Comparison of ENCODE assay signal across 8 cellular contexts in genomic region chrX:53433651-53434639, GRCh38. TPM values are rescaled to one million over a fixed set of nuclear protein-coding genes. Genes with fewer than 3 reads are reported as not detected.
DNase-seq lines count a peak whose midpoint lies in the region; ATAC-seq and TF ChIP-seq lines count a peak whose summit lies in the region.

Gene HSD17B10, minus strand, starts transcription at chrX:53434370. Its CDS starts 25 bp downstream, at chrX:53434345.

- H3K27ac Mint-ChIP-seq in GM23338 = peak within 1 kb of the TSS; percentile 95
- peak within 1 kb of the TSS; percentile 77 to 86 for H3K27ac Mint-ChIP-seq in natural killer cell treated with Interleukin-12 subunit alpha and Interleukin-12 subunit beta and Interleukin-15 and Interleukin-18, amount 100 ng/mL, for 72 hours
- peak within 1 kb of the TSS; percentile 93 for H3K27ac Mint-ChIP-seq in stimulated activated naive CD8-positive, alpha-beta T cell treated with anti-CD3 and anti-CD28 coated beads, Interleukin-15, Interleukin-2, amounts not matched to agents 100 ng/mL and 50 ng/mL, for 24 hours

- H3K27me3 ChIP-seq in DOHH2 (ENCODE audit: control insufficient read depth, low read length) (no peaks in the 10 kb centered on the region), GM23338 (ENCODE audit: insufficient read depth) (no peaks in the 10 kb centered on the region)

- H4K20me1 ChIP-seq in DOHH2 (ENCODE audit: control insufficient read depth, insufficient read depth, low read depth, low read length) (no peaks in the 10 kb centered on the region), GM23338 (replicated peaks; ENCODE audit: insufficient read depth) (no peaks in the 10 kb centered on the region)

- peak; percentile 96 for DNase-seq in GM23338 (ENCODE audit: low spot score)
- DNase-seq in LHCN-M2 (ENCODE audit: low read depth) = peak; percentile 66
- peak; percentile 79 for DNase-seq in activated T-helper 9 cell treated with anti-CD3 and anti-CD28 coated beads, Interleukin-2, amount 50 U/mL, for 16 hours (ENCODE audit: low read depth)
- peak; percentile 56 for DNase-seq in fibroblast of peridontal ligament (ENCODE audit: extremely low read depth)
- peak; percentile 90 for DNase-seq in natural killer cell treated with Interleukin-12 subunit alpha and Interleukin-12 subunit beta and Interleukin-15 and Interleukin-18, amount 100 ng/mL, for 72 hours (ENCODE audit: low spot score)

- H3K4me3 ChIP-seq in DOHH2 (ENCODE audit: low read length) (peak within 1 kb of the TSS; percentile 86), GM23338 (peak within 1 kb of the TSS; percentile 70)

- H2AFZ ChIP-seq in GM23338 = peak within 1 kb of the TSS; percentile 88

- H3K36me3 ChIP-seq in DOHH2 (ENCODE audit: control insufficient read depth, low read length) = peaks cover 13% of the 10 kb centered on the region
- H3K36me3 ChIP-seq in GM23338 (ENCODE audit: insufficient read depth) = no peaks in the 10 kb centered on the region

- peak; percentile 77 for TF ChIP-seq POLR2A in Raji (IDR thresholded peaks at IDR 0.05; ENCODE audit: insufficient read depth, low read depth, low read length)

- H3K4me1 Mint-ChIP-seq in GM23338 = peaks cover 5% of the 10 kb centered on the region; the same call in 2 of the 3 replicates
- peaks cover 19 to 34% of the 10 kb centered on the region in 2 donors for H3K4me1 Mint-ChIP-seq in natural killer cell treated with Interleukin-12 subunit alpha and Interleukin-12 subunit beta and Interleukin-15 and Interleukin-18, amount 100 ng/mL, for 72 hours (ENCODE audit: low read depth in 2 of 2)
- peaks cover 30% of the 10 kb centered on the region for H3K4me1 Mint-ChIP-seq in stimulated activated naive CD8-positive, alpha-beta T cell treated with anti-CD3 and anti-CD28 coated beads, Interleukin-15, Interleukin-2, amounts not matched to agents 100 ng/mL and 50 ng/mL, for 24 hours (ENCODE audit: low read depth)

- H3K9me2 ChIP-seq in DOHH2 (replicated peaks; ENCODE audit: control insufficient read depth, low read length) (no peaks in the 10 kb centered on the region), GM23338 (ENCODE audit: insufficient read depth) (no peaks in the 10 kb centered on the region)

- peak within 1 kb of the TSS; percentile 99 for H3K4me3 Mint-ChIP-seq in GM23338
- H3K4me3 Mint-ChIP-seq in natural killer cell treated with Interleukin-12 subunit alpha and Interleukin-12 subunit beta and Interleukin-15 and Interleukin-18, amount 100 ng/mL, for 72 hours = peak within 1 kb of the TSS; percentile 96
- H3K4me3 Mint-ChIP-seq in stimulated activated naive CD8-positive, alpha-beta T cell treated with anti-CD3 and anti-CD28 coated beads, Interleukin-15, Interleukin-2, amounts not matched to agents 100 ng/mL and 50 ng/mL, for 24 hours = peak within 1 kb of the TSS; percentile 97

- no peak for TF ChIP-seq CTCF in DOHH2 (IDR thresholded peaks at IDR 0.05; ENCODE audit: low read depth, low read length, poor library complexity, severe bottlenecking)
- no peak for TF ChIP-seq CTCF in GM23338 (conservative IDR thresholded peaks at IDR 0.05; ENCODE audit: low read depth in 2 of 2)

- H3K4me2 ChIP-seq in DOHH2 (ENCODE audit: low read length) (peak within 1 kb of the TSS; percentile 67), GM23338 (peak within 1 kb of the TSS; percentile 78)

- H3K9me3 ChIP-seq in DOHH2 (ENCODE audit: control insufficient read depth, insufficient read depth, low read length) = no peaks in the 10 kb centered on the region

- peak within 1 kb of the TSS; percentile 37; the same call in 1 of the 2 replicates for H3K27ac ChIP-seq in DOHH2 (ENCODE audit: low read depth, low read length)
- peak within 1 kb of the TSS; percentile 72; the same call in 1 of the 2 replicates for H3K27ac ChIP-seq in GM23338 (ENCODE audit: low read depth)

- peaks cover 15% of the 10 kb centered on the region for H3K36me3 Mint-ChIP-seq in GM23338 (ENCODE audit: low read depth)
- peaks cover 5% of the 10 kb centered on the region for H3K36me3 Mint-ChIP-seq in natural killer cell treated with Interleukin-12 subunit alpha and Interleukin-12 subunit beta and Interleukin-15 and Interleukin-18, amount 100 ng/mL, for 72 hours
- H3K36me3 Mint-ChIP-seq in stimulated activated naive CD8-positive, alpha-beta T cell treated with anti-CD3 and anti-CD28 coated beads, Interleukin-15, Interleukin-2, amounts not matched to agents 100 ng/mL and 50 ng/mL, for 24 hours (ENCODE audit: low read depth) = peaks cover 21% of the 10 kb centered on the region

- peaks cover under 1% of the 10 kb centered on the region for H3K27me3 Mint-ChIP-seq in GM23338 (ENCODE audit: insufficient read depth, low read depth, poor library complexity)
- H3K27me3 Mint-ChIP-seq in natural killer cell treated with Interleukin-12 subunit alpha and Interleukin-12 subunit beta and Interleukin-15 and Interleukin-18, amount 100 ng/mL, for 72 hours = peaks cover 0 to 17% of the 10 kb centered on the region in 2 donors
- peaks cover 6% of the 10 kb centered on the region for H3K27me3 Mint-ChIP-seq in stimulated activated naive CD8-positive, alpha-beta T cell treated with anti-CD3 and anti-CD28 coated beads, Interleukin-15, Interleukin-2, amounts not matched to agents 100 ng/mL and 50 ng/mL, for 24 hours

- no peaks in the 10 kb centered on the region for H3K9me3 Mint-ChIP-seq in GM23338
- no peaks in the 10 kb centered on the region for H3K9me3 Mint-ChIP-seq in natural killer cell treated with Interleukin-12 subunit alpha and Interleukin-12 subunit beta and Interleukin-15 and Interleukin-18, amount 100 ng/mL, for 72 hours
- H3K9me3 Mint-ChIP-seq in stimulated activated naive CD8-positive, alpha-beta T cell treated with anti-CD3 and anti-CD28 coated beads, Interleukin-15, Interleukin-2, amounts not matched to agents 100 ng/mL and 50 ng/mL, for 24 hours = no peaks in the 10 kb centered on the region

- no peaks in the 10 kb centered on the region for H3F3A ChIP-seq in DOHH2 (ENCODE audit: control insufficient read depth, insufficient read depth)
- H3F3A ChIP-seq in GM23338 (replicated peaks; ENCODE audit: low read depth) = no peaks in the 10 kb centered on the region

- H3K79me2 ChIP-seq in DOHH2 (ENCODE audit: control insufficient read depth, low read length) (peaks cover 11% of the 10 kb centered on the region), GM23338 (replicated peaks; ENCODE audit: insufficient read depth) (no peaks in the 10 kb centered on the region)

- peaks cover 14% of the 10 kb centered on the region for H3K4me1 ChIP-seq in DOHH2 (ENCODE audit: control insufficient read depth, low read length)
- H3K4me1 ChIP-seq in GM23338 (ENCODE audit: insufficient read depth) = no peaks in the 10 kb centered on the region

- peak; percentile 96 for ATAC-seq in GM23338
- ATAC-seq in natural killer cell treated with Interleukin-12 subunit alpha and Interleukin-12 subunit beta and Interleukin-15 and Interleukin-18, amount 100 ng/mL, for 72 hours = peak; percentile 96 to 98

TF ChIP-seq in GM23338, 12 proteins besides CTCF, POLR2A, EP300 and RAD21 (continues in another document):
- no peak for TF ChIP-seq NANOG (IDR thresholded peaks at IDR 0.05; ENCODE audit: borderline replicate concordance)

RNA-seq across cellular contexts. Expression of gene HSD17B10, which starts in this region (rescaled TPM):
- 78.1 and 78.9 TPM in 2 replicates for total RNA-seq in GM23338 (2014; rRNA removed; shearing (Covaris generic))
- 121 TPM in 2 replicates for polyA plus RNA-seq in GM23338 (2016; fragmentation: Nextera tagmentation; extraction: Ambion mirVana)
- 68.3 and 76.3 TPM in 2 replicates for total RNA-seq in LHCN-M2 (2014; rRNA removed)
- 123 TPM for polyA plus RNA-seq in LHCN-M2 (2012)
- total RNA-seq in natural killer cell treated with Interleukin-12 subunit alpha and Interleukin-12 subunit beta and Interleukin-15 and Interleukin-18, amount 100 ng/mL, for 72 hours = 100 to 1,000 TPM; 108 to 129 TPM

Comparison
In these comparisons a context has a peak if more than half of its experiments do, and no peak if none do; other contexts are left out.
1. Peak in every context shown above with its lines: DNase-seq, ATAC-seq, H3K4me3 ChIP-seq and H3K27ac ChIP-seq.